Comparison of ENCODE assay signal across 8 cellular contexts in the genomic region with DNA sequence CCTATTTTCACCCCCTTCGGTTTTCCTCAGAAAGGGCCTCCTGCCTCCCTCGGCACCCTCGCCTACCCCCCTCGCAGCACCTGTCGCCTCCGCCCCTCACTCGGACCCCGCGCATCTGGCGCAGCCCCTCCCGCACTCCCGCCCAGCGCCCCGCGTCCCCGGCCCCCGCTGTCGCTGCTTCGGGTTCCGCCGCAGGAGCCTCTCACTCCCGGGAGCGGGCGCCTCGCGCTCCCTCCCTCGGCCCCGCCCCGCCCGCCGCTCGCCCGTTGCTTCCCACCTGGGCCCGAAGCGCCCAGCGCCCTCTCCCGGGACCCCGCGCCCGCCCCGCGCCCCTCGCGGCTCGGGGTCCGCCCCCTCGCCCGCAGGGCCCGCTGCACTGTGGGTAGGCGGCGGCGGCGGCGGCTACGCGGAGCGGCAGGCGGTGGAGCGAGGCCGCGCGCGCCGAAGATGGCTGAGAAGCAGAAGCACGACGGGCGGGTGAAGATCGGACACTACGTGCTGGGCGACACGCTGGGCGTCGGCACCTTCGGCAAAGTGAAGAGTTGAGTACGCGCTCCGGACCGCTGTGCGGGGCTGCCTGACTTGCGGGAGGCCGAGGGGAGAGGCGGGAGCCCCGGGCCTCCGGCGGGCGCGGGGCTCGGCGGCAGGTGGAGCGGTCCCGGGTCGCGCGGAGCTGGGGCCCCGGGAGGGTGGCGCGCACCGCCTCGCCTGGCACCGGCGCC. TPM values are rescaled to one million over a fixed set of nuclear protein-coding genes. Genes with fewer than 3 reads are reported as not detected.
DNase-seq lines count a peak whose midpoint lies in the region; ATAC-seq and TF ChIP-seq lines count a peak whose summit lies in the region.

A gene (plus strand): TSS at position 374 of the 722 bp plus-strand sequence. CDS start 74 bp downstream, at position 448.

- H3K27ac Mint-ChIP-seq in activated CD4-positive, alpha-beta memory T cell treated with anti-CD3 and anti-CD28 coated beads for 36 hours = no peak within 1 kb of the TSS
- no peak within 1 kb of the TSS for H3K27ac Mint-ChIP-seq in activated CD4-positive, alpha-beta memory T cell treated with anti-CD3 and anti-CD28 coated beads, Interleukin-2, amount 10 ng/mL, durations not matched to agents 7 days and 5 days
- H3K27ac Mint-ChIP-seq in progenitor cell of endocrine pancreas = peak within 1 kb of the TSS; percentile 93

- intact Hi-C loops in activated CD4-positive, alpha-beta memory T cell treated with anti-CD3 and anti-CD28 coated beads for 36 hours (cut with micrococcal nuclease) = no loop called here
- intact Hi-C loops in right cardiac atrium (cut with DNase I) = loop anchor here in 1 of 4 donors (10.0 kb wide), 1 partner anchor 60 kb away; no protein-coding TSS in a partner anchor

- POLR2A ChIA-PET in activated CD4-positive, alpha-beta memory T cell treated with anti-CD3 and anti-CD28 coated beads for 36 hours (lab: Charles Lee) = no interaction called here
- POLR2A ChIA-PET in activated CD4-positive, alpha-beta memory T cell treated with anti-CD3 and anti-CD28 coated beads, Interleukin-2, amount 10 ng/mL, durations not matched to agents 7 days and 5 days (lab: Charles Lee) = no interaction called here

- H3K4me1 Mint-ChIP-seq in activated CD4-positive, alpha-beta memory T cell treated with anti-CD3 and anti-CD28 coated beads for 36 hours (ENCODE audit: low read depth) = peaks cover 9% of the 10 kb centered on the region
- no peaks in the 10 kb centered on the region for H3K4me1 Mint-ChIP-seq in activated CD4-positive, alpha-beta memory T cell treated with anti-CD3 and anti-CD28 coated beads, Interleukin-2, amount 10 ng/mL, durations not matched to agents 7 days and 5 days
- H3K4me1 Mint-ChIP-seq in progenitor cell of endocrine pancreas (ENCODE audit: low read depth) = peaks cover 17% of the 10 kb centered on the region

- H3K27ac ChIP-seq in angular gyrus (ENCODE audit: low read depth, low read length) (peak within 1 kb of the TSS; percentile 81), right cardiac atrium (ENCODE audit: low read length) (peak within 1 kb of the TSS; percentile 90)
- H3K27ac ChIP-seq in effector memory CD4-positive, alpha-beta T cell (ENCODE audit: insufficient read depth, low read length, poor library complexity, severe bottlenecking) = no peak within 1 kb of the TSS

- peaks cover 34% of the 10 kb centered on the region for H3K27me3 Mint-ChIP-seq in activated CD4-positive, alpha-beta memory T cell treated with anti-CD3 and anti-CD28 coated beads for 36 hours
- H3K27me3 Mint-ChIP-seq in activated CD4-positive, alpha-beta memory T cell treated with anti-CD3 and anti-CD28 coated beads, Interleukin-2, amount 10 ng/mL, durations not matched to agents 7 days and 5 days = peaks cover 37% of the 10 kb centered on the region
- H3K27me3 Mint-ChIP-seq in progenitor cell of endocrine pancreas = peaks cover 3% of the 10 kb centered on the region

- DNase-seq in activated CD4-positive, alpha-beta memory T cell treated with anti-CD3 and anti-CD28 coated beads for 36 hours = no peak
- DNase-seq in activated CD4-positive, alpha-beta memory T cell treated with anti-CD3 and anti-CD28 coated beads, Interleukin-2, amount 10 ng/mL, durations not matched to agents 7 days and 5 days = no peak
- DNase-seq in NCI-H1092 (lab: John Stamatoyannopoulos, UW) (peak; percentile 26), right cardiac atrium (peak; percentile 56 to 83 (median 79)), progenitor cell of endocrine pancreas (ENCODE audit: low spot score, unreplicated experiment) (peak; percentile 62), NCI-H1048 (lab: John Stamatoyannopoulos, UW) (no peak)
- DNase-seq in effector memory CD4-positive, alpha-beta T cell = no peak

- H3K4me3 ChIP-seq in right cardiac atrium (ENCODE audit: low read length) = peak within 1 kb of the TSS; percentile 56
- no peak within 1 kb of the TSS for H3K4me3 ChIP-seq in effector memory CD4-positive, alpha-beta T cell (ENCODE audit: insufficient read depth, low read depth, low read length, poor library complexity, severe bottlenecking)

- CTCF ChIA-PET in activated CD4-positive, alpha-beta memory T cell treated with anti-CD3 and anti-CD28 coated beads for 36 hours (lab: Charles Lee) = no interaction called here
- CTCF ChIA-PET in activated CD4-positive, alpha-beta memory T cell treated with anti-CD3 and anti-CD28 coated beads, Interleukin-2, amount 10 ng/mL, durations not matched to agents 7 days and 5 days (lab: Charles Lee) = no interaction called here

- H3K9me3 Mint-ChIP-seq in activated CD4-positive, alpha-beta memory T cell treated with anti-CD3 and anti-CD28 coated beads for 36 hours = no peaks in the 10 kb centered on the region
- H3K9me3 Mint-ChIP-seq in activated CD4-positive, alpha-beta memory T cell treated with anti-CD3 and anti-CD28 coated beads, Interleukin-2, amount 10 ng/mL, durations not matched to agents 7 days and 5 days = no peaks in the 10 kb centered on the region
- no peaks in the 10 kb centered on the region for H3K9me3 Mint-ChIP-seq in progenitor cell of endocrine pancreas (ENCODE audit: low read depth)

- ATAC-seq in right cardiac atrium = peak; percentile 87 to 90

- no peaks in the 10 kb centered on the region for H3K36me3 Mint-ChIP-seq in activated CD4-positive, alpha-beta memory T cell treated with anti-CD3 and anti-CD28 coated beads for 36 hours
- no peaks in the 10 kb centered on the region for H3K36me3 Mint-ChIP-seq in activated CD4-positive, alpha-beta memory T cell treated with anti-CD3 and anti-CD28 coated beads, Interleukin-2, amount 10 ng/mL, durations not matched to agents 7 days and 5 days (ENCODE audit: low read depth)
- no peaks in the 10 kb centered on the region for H3K36me3 Mint-ChIP-seq in progenitor cell of endocrine pancreas (ENCODE audit: insufficient read depth)

- no peaks in the 10 kb centered on the region for H3K27me3 ChIP-seq in right cardiac atrium (ENCODE audit: control insufficient read depth, insufficient read depth)
- peaks cover 3% of the 10 kb centered on the region for H3K27me3 ChIP-seq in effector memory CD4-positive, alpha-beta T cell (replicated peaks; ENCODE audit: control insufficient read depth, insufficient read depth, low read length, poor library complexity, severe bottlenecking)

- H3K4me1 ChIP-seq in right cardiac atrium (ENCODE audit: control insufficient read depth, insufficient read depth, low read length) = no peaks in the 10 kb centered on the region
- peaks cover 3% of the 10 kb centered on the region for H3K4me1 ChIP-seq in effector memory CD4-positive, alpha-beta T cell (ENCODE audit: control insufficient read depth, insufficient read depth, low read length, poor library complexity, severe bottlenecking)

- under 1% methylated on average over 101 of the region's 101 CpGs for WGBS in right cardiac atrium

- H3K36me3 ChIP-seq in effector memory CD4-positive, alpha-beta T cell (ENCODE audit: control insufficient read depth, insufficient read depth, low read length) = no peaks in the 10 kb centered on the region

- H3K9me3 ChIP-seq in right cardiac atrium (ENCODE audit: control insufficient read depth, low read length) = no peaks in the 10 kb centered on the region
- H3K9me3 ChIP-seq in effector memory CD4-positive, alpha-beta T cell (ENCODE audit: control insufficient read depth, low read length) = no peaks in the 10 kb centered on the region

- peak; percentile 8 for TF ChIP-seq CTCF in progenitor cell of endocrine pancreas (IDR thresholded peaks at IDR 0.05; ENCODE audit: unreplicated experiment)

- H3K4me3 Mint-ChIP-seq in activated CD4-positive, alpha-beta memory T cell treated with anti-CD3 and anti-CD28 coated beads for 36 hours = peak within 1 kb of the TSS; percentile 35
- H3K4me3 Mint-ChIP-seq in activated CD4-positive, alpha-beta memory T cell treated with anti-CD3 and anti-CD28 coated beads, Interleukin-2, amount 10 ng/mL, durations not matched to agents 7 days and 5 days = no peak within 1 kb of the TSS
- peak within 1 kb of the TSS; percentile 90 for H3K4me3 Mint-ChIP-seq in progenitor cell of endocrine pancreas (ENCODE audit: low read depth)

RNA-seq across cellular contexts. Expression of the gene that starts here (rescaled TPM):
- not detected for total RNA-seq in activated CD4-positive, alpha-beta memory T cell treated with anti-CD3 and anti-CD28 coated beads for 36 hours
- not detected for total RNA-seq in activated CD4-positive, alpha-beta memory T cell treated with anti-CD3 and anti-CD28 coated beads, Interleukin-2, amount 10 ng/mL, durations not matched to agents 7 days and 5 days
- total RNA-seq in right cardiac atrium (10 to 100 TPM; 65.9 to 91.7 (median 69.9) TPM), progenitor cell of endocrine pancreas (8.6 and 8.9 TPM in 2 replicates)
- polyA plus RNA-seq in right cardiac atrium = 19.8 TPM

Comparison
In these comparisons a context has a peak if more than half of its experiments do, and no peak if none do; other contexts are left out.
1. DNase-seq: peak in NCI-H1092 (single experiment), right cardiac atrium (3 of 3) and progenitor cell of endocrine pancreas (single experiment); none in activated CD4-positive, alpha-beta memory T cell treated with anti-CD3 and anti-CD28 coated beads for 36 hours (single experiment), activated CD4-positive, alpha-beta memory T cell treated with anti-CD3 and anti-CD28 coated beads, Interleukin-2, amount 10 ng/mL, durations not matched to agents 7 days and 5 days (single experiment), effector memory CD4-positive, alpha-beta T cell (0 of 3) and NCI-H1048 (single experiment).